20 cellular contexts compared by ENCODE assay signal in genomic region chr2:241517297-241517696, GRCh38. TPM values are rescaled to one million over a fixed set of nuclear protein-coding genes. Genes with fewer than 3 reads are reported as not detected.
DNase-seq lines count a peak whose midpoint lies in the region; ATAC-seq and TF ChIP-seq lines count a peak whose summit lies in the region.
"Had no signal": no experiment of that assay in that cellular context is flagged by ENCODE, and none has a peak within 500 bp of the region (broad histone marks: within the 10 kb centered on the region; RNA-seq: fewer than 3 reads in every experiment).

No MANE protein-coding gene starts in this region.

- H2BK12ac ChIP-seq in neuronal stem cell (ENCODE audit: low read length): no peak overlapping the region

- no peak overlapping the region for H2AFZ ChIP-seq in neuronal stem cell (ENCODE audit: low read length)

- peak overlapping the region in 1 of 2 donors; percentile 69 for H3K4me3 ChIP-seq in neuronal stem cell (ENCODE audit: low read length in 2 of 2)

- H3K4me1 Mint-ChIP-seq in activated CD8-positive, alpha-beta T cell treated with anti-CD3 and anti-CD28 coated beads for 36 hours (ENCODE audit: low read depth): peaks cover 23% of the 10 kb centered on the region
- H3K4me1 Mint-ChIP-seq in endothelial cell (ENCODE audit: unreplicated experiment): peaks cover 8% of the 10 kb centered on the region
- peaks cover 12% of the 10 kb centered on the region for H3K4me1 Mint-ChIP-seq in activated naive CD4-positive, alpha-beta T cell treated with anti-CD3 and anti-CD28 coated beads for 36 hours (ENCODE audit: low read depth)

- H4K8ac ChIP-seq in neuronal stem cell (ENCODE audit: low read depth, low read length): no peak overlapping the region

- DNase-seq in HEK293T (ENCODE audit: extremely low spot score) (no peak), endothelial cell (ENCODE audit: low spot score) (no peak), neuronal stem cell (ENCODE audit: low spot score) (no peak), AG08395 (ENCODE audit: low spot score) (no peak)
- no peak for DNase-seq in activated CD8-positive, alpha-beta T cell treated with anti-CD3 and anti-CD28 coated beads for 36 hours
- no peak for DNase-seq in activated naive CD4-positive, alpha-beta T cell treated with anti-CD3 and anti-CD28 coated beads for 36 hours
- no peak for DNase-seq in activated CD8-positive, alpha-beta memory T cell treated with anti-CD3 and anti-CD28 coated beads for 24 hours
- DNase-seq: ACHN; COR-L47; H9; MM.1S; NCI-H1092; NCI-H146; NCI-H2081; NCI-H2171 treated with DMSO at 0.1 percent for 48 hours; NCI-H446; NK-92 treated with Interleukin-12 subunit alpha and Interleukin-12 subunit beta, amount 100 ng/mL, for 24 hours; Right ventricle myocardium superior had no signal

- peak overlapping the region; percentile 18 for H3K27ac Mint-ChIP-seq in activated CD8-positive, alpha-beta T cell treated with anti-CD3 and anti-CD28 coated beads for 36 hours
- H3K27ac Mint-ChIP-seq in endothelial cell (ENCODE audit: unreplicated experiment): no peak overlapping the region
- H3K27ac Mint-ChIP-seq in activated naive CD4-positive, alpha-beta T cell treated with anti-CD3 and anti-CD28 coated beads for 36 hours: no peak overlapping the region
- H3K27ac Mint-ChIP-seq: B cell, H9 had no signal

- H3K4me1 ChIP-seq in neuronal stem cell (ENCODE audit: control insufficient read depth in 2 of 2, insufficient read depth in 1 of 2, low read depth in 1 of 2, low read length in 2 of 2): no peaks in the 10 kb centered on the region

- no peak overlapping the region for H3K4ac ChIP-seq in neuronal stem cell (ENCODE audit: low read length)

- WGBS in neuronal stem cell (ENCODE audit: extremely low coverage in 2 of 2, insufficient read length in 2 of 2, insufficient replicate concordance in 1 of 2), 2 donors: 99 to 100% methylated on average over 3 to 6 of the region's 6 CpGs

- POLR2A ChIA-PET in HEK293T (lab: Yijun Ruan, JAX): no interaction called here
- POLR2A ChIA-PET in activated CD8-positive, alpha-beta T cell treated with anti-CD3 and anti-CD28 coated beads for 36 hours (lab: Charles Lee): no interaction called here

- H3K4me2 ChIP-seq in neuronal stem cell (ENCODE audit: insufficient read depth, low read length, poor library complexity, severe bottlenecking): no peak overlapping the region

- TF ChIP-seq CTCF in activated CD8-positive, alpha-beta T cell treated with anti-CD3 and anti-CD28 coated beads for 36 hours (IDR thresholded peaks at IDR 0.05): no peak
- TF ChIP-seq CTCF in endothelial cell (IDR thresholded peaks at IDR 0.05; ENCODE audit: unreplicated experiment): no peak

- H2BK15ac ChIP-seq in neuronal stem cell (ENCODE audit: low read length): no peak overlapping the region

- H3K27me3 Mint-ChIP-seq in activated CD8-positive, alpha-beta T cell treated with anti-CD3 and anti-CD28 coated beads for 36 hours: peaks cover 1% of the 10 kb centered on the region
- peaks cover 4% of the 10 kb centered on the region for H3K27me3 Mint-ChIP-seq in endothelial cell (ENCODE audit: unreplicated experiment)
- peaks cover 8% of the 10 kb centered on the region for H3K27me3 Mint-ChIP-seq in activated naive CD4-positive, alpha-beta T cell treated with anti-CD3 and anti-CD28 coated beads for 36 hours (ENCODE audit: low read depth)

- intact Hi-C loops in activated CD8-positive, alpha-beta T cell treated with anti-CD3 and anti-CD28 coated beads for 36 hours (cut with micrococcal nuclease): no loop called here
- intact Hi-C loops in activated naive CD4-positive, alpha-beta T cell treated with anti-CD3 and anti-CD28 coated beads for 36 hours (cut with micrococcal nuclease): no loop called here

- H2BK120ac ChIP-seq in neuronal stem cell (ENCODE audit: low read depth, low read length): no peak overlapping the region

- H3K18ac ChIP-seq in neuronal stem cell (ENCODE audit: low read length): no peak overlapping the region

- H3K27me3 ChIP-seq in neuronal stem cell (ENCODE audit: control insufficient read depth in 3 of 3, insufficient read depth in 3 of 3, low read depth in 1 of 3, low read length in 3 of 3): no peaks in the 10 kb centered on the region

- CTCF ChIA-PET in HEK293T (lab: Yijun Ruan, JAX): no interaction called here
- CTCF ChIA-PET in activated CD8-positive, alpha-beta T cell treated with anti-CD3 and anti-CD28 coated beads for 36 hours (lab: Charles Lee): no interaction called here
- CTCF ChIA-PET in activated naive CD4-positive, alpha-beta T cell treated with anti-CD3 and anti-CD28 coated beads for 36 hours (lab: Charles Lee): no interaction called here

- H2BK5ac ChIP-seq in neuronal stem cell (ENCODE audit: low read length): no peak overlapping the region

- peaks cover 0 to 4% of the 10 kb centered on the region in 2 donors for H3K9me3 ChIP-seq in neuronal stem cell (replicated peaks in 1 of 2; ENCODE audit: control insufficient read depth in 2 of 2, insufficient read depth in 1 of 2, low read depth in 1 of 2, low read length in 2 of 2)

- H4K91ac ChIP-seq in neuronal stem cell (ENCODE audit: low read depth, low read length, poor library complexity): no peak overlapping the region

- H3K4me3 Mint-ChIP-seq in activated CD8-positive, alpha-beta T cell treated with anti-CD3 and anti-CD28 coated beads for 36 hours: no peak overlapping the region
- H3K4me3 Mint-ChIP-seq in endothelial cell (ENCODE audit: unreplicated experiment): peak overlapping the region; percentile 10
- H3K4me3 Mint-ChIP-seq in activated naive CD4-positive, alpha-beta T cell treated with anti-CD3 and anti-CD28 coated beads for 36 hours: no peak overlapping the region
- H3K4me3 Mint-ChIP-seq: B cell, H9 had no signal

- no peak overlapping the region for H2AK5ac ChIP-seq in neuronal stem cell (ENCODE audit: low read depth, low read length)

- H3K9me3 Mint-ChIP-seq in activated CD8-positive, alpha-beta T cell treated with anti-CD3 and anti-CD28 coated beads for 36 hours: peaks cover 5% of the 10 kb centered on the region
- H3K9me3 Mint-ChIP-seq in endothelial cell (ENCODE audit: unreplicated experiment): no peaks in the 10 kb centered on the region
- H3K9me3 Mint-ChIP-seq in activated naive CD4-positive, alpha-beta T cell treated with anti-CD3 and anti-CD28 coated beads for 36 hours: no peaks in the 10 kb centered on the region

- H3K79me1 ChIP-seq in neuronal stem cell (ENCODE audit: low read depth, low read length): no peaks in the 10 kb centered on the region

- H3K14ac ChIP-seq in neuronal stem cell (ENCODE audit: low read length): peak overlapping the region; percentile 11

- no peak overlapping the region for H3K9ac ChIP-seq in neuronal stem cell (ENCODE audit: low read depth, low read length, poor library complexity)

- H3K27ac ChIP-seq in neuronal stem cell (replicated peaks; ENCODE audit: low read length): no peak overlapping the region

- no peak for ATAC-seq in activated CD8-positive, alpha-beta T cell treated with anti-CD3 and anti-CD28 coated beads for 36 hours

- peaks cover 4% of the 10 kb centered on the region for H3K36me3 Mint-ChIP-seq in activated CD8-positive, alpha-beta T cell treated with anti-CD3 and anti-CD28 coated beads for 36 hours (ENCODE audit: low read depth)
- H3K36me3 Mint-ChIP-seq in endothelial cell (ENCODE audit: low read depth, unreplicated experiment): peaks cover 6% of the 10 kb centered on the region
- H3K36me3 Mint-ChIP-seq in activated naive CD4-positive, alpha-beta T cell treated with anti-CD3 and anti-CD28 coated beads for 36 hours (ENCODE audit: low read depth): no peaks in the 10 kb centered on the region

- H3K36me3 ChIP-seq in neuronal stem cell (replicated peaks in 1 of 2; ENCODE audit: control insufficient read depth in 2 of 2, insufficient read depth in 2 of 2, low read length in 2 of 2): no peaks in the 10 kb centered on the region

- H3K23ac ChIP-seq in neuronal stem cell (ENCODE audit: low read depth, low read length, poor library complexity): no peak overlapping the region

TF ChIP-seq in HEK293T, 16 proteins besides CTCF, POLR2A, EP300 and RAD21:
- TF ChIP-seq ARNT (IDR thresholded peaks at IDR 0.05) (no peak), SP1 (IDR thresholded peaks at IDR 0.05) (no peak), NFRKB (IDR thresholded peaks at IDR 0.05) (no peak), TARDBP (IDR thresholded peaks at IDR 0.05) (peak; percentile 43; the same call in 1 of the 2 replicates), SUZ12 (IDR thresholded peaks at IDR 0.05) (no peak), FOXK2 (IDR thresholded peaks at IDR 0.05) (no peak), FOXA1 (IDR thresholded peaks at IDR 0.05) (no peak), FOXM1 (IDR thresholded peaks at IDR 0.05; ENCODE audit: borderline replicate concordance) (no peak), CTBP1 (IDR thresholded peaks at IDR 0.05; ENCODE audit: borderline replicate concordance) (no peak)

RNA-seq across cellular contexts. Expression of gene STK25, which starts 8.9 kb away (rescaled TPM):
- 100 to 1,000 TPM; 103 to 104 TPM for total RNA-seq in activated CD8-positive, alpha-beta T cell treated with anti-CD3 and anti-CD28 coated beads for 36 hours
- total RNA-seq in endothelial cell (ENCODE audit: unreplicated experiment): 296 TPM
- 129 TPM for polyA plus RNA-seq in neuronal stem cell (2013, experiment 1 of 2)
- 118 TPM for polyA plus RNA-seq in neuronal stem cell (2013, experiment 2 of 2)
- 10 to 100 TPM; 81.2 to 88.4 TPM for total RNA-seq in activated naive CD4-positive, alpha-beta T cell treated with anti-CD3 and anti-CD28 coated beads for 36 hours

RNA-seq across cellular contexts. Expression of gene BOK, which starts 41.2 kb away (rescaled TPM):
- under 1 TPM; 0.16 to 0.22 TPM for total RNA-seq in activated CD8-positive, alpha-beta T cell treated with anti-CD3 and anti-CD28 coated beads for 36 hours
- 110 TPM for total RNA-seq in endothelial cell (ENCODE audit: unreplicated experiment)
- 5.1 TPM for polyA plus RNA-seq in neuronal stem cell (2013, experiment 1 of 2)
- 4.7 TPM for polyA plus RNA-seq in neuronal stem cell (2013, experiment 2 of 2)
- not detected for total RNA-seq in activated naive CD4-positive, alpha-beta T cell treated with anti-CD3 and anti-CD28 coated beads for 36 hours
- total RNA-seq: OCI-LY7 had no signal

Comparison
In these comparisons a context has a peak if more than half of its experiments do, and no peak if none do; other contexts are left out.
1. RNA of gene BOK, which starts 41.2 kb away (total RNA-seq): 110 TPM in endothelial cell (single experiment); 0.16 to 0.22 TPM in activated CD8-positive, alpha-beta T cell treated with anti-CD3 and anti-CD28 coated beads for 36 hours and not detected in activated naive CD4-positive, alpha-beta T cell treated with anti-CD3 and anti-CD28 coated beads for 36 hours; every median in the first group is over 10 times any median in the second.